In the genomic region with DNA sequence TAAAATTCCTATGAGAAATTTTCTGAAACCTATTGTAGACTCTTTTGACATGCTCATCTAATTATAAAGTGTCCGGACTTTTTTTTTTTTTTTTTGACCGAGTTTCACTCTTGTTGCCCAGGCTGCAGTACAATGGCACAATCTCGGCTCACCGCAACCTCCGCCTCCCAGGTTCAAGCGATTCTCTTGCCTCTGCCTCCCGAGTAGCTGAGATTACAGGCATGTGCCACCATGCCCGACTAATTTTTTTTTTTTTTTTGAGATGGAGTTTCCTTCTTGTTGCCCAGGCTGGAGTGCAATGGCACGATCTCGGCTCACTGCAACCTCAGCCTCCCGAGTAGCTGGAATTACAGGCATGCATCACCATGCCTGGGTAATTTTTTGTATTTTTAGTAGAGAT, we compare ENCODE assay signal across 9 cellular contexts. TPM values are rescaled to one million over a fixed set of nuclear protein-coding genes. Genes with fewer than 3 reads are reported as not detected.
DNase-seq lines count a peak whose midpoint lies in the region; ATAC-seq, FAIRE-seq and TF ChIP-seq lines count a peak whose summit lies in the region.
"Not testable (repeated sequence)": the region's sequence is repeated elsewhere in the genome, so short reads cannot be mapped to it uniquely, and the experiment has no call there.
"Had no signal": no experiment of that assay in that cellular context is flagged by ENCODE, and none has a peak within 500 bp of the region (broad histone marks: within the 10 kb centered on the region; RNA-seq: fewer than 3 reads in every experiment).

No MANE protein-coding gene starts in this region.

- peaks cover 13% of the 10 kb centered on the region for H3F3A ChIP-seq in GM23338 (replicated peaks; ENCODE audit: low read depth)
- H3F3A ChIP-seq in PC-9 (ENCODE audit: insufficient read depth, low read depth): peaks cover 11% of the 10 kb centered on the region; the same call in 1 of the 2 replicates

- H3K27ac Mint-ChIP-seq in GM23338: peak overlapping the region; percentile 59
- H3K27ac Mint-ChIP-seq in activated CD4-positive, alpha-beta T cell treated with anti-CD3 and anti-CD28 coated beads for 36 hours: peak overlapping the region; percentile 13
- peak overlapping the region; percentile 89 for H3K27ac Mint-ChIP-seq in chondrocyte (ENCODE audit: unreplicated experiment)
- peak overlapping the region; percentile 87 for H3K27ac Mint-ChIP-seq in nephron progenitor cell

- not testable (repeated sequence) for H3K9me3 ChIP-seq in A673 (ENCODE audit: low read depth, low read length, poor library complexity, severe bottlenecking); PC-9 (ENCODE audit: insufficient read depth, low read depth); HepG2 (ENCODE audit: low read length); thoracic aorta

- H3K79me2 ChIP-seq in GM23338 (replicated peaks; ENCODE audit: insufficient read depth) (peaks cover 100% of the 10 kb centered on the region), PC-9 (ENCODE audit: low read depth) (peaks cover 100% of the 10 kb centered on the region), HepG2 (ENCODE audit: insufficient read depth, low read length) (peaks cover 87% of the 10 kb centered on the region)

- H3K27me3 Mint-ChIP-seq in GM23338 (ENCODE audit: insufficient read depth, low read depth, poor library complexity); activated CD4-positive, alpha-beta T cell treated with anti-CD3 and anti-CD28 coated beads for 36 hours; chondrocyte (ENCODE audit: low read depth); nephron progenitor cell (ENCODE audit: low read depth, poor library complexity): not testable (repeated sequence)

- H2AFZ ChIP-seq in GM23338; PC-9; HepG2 (ENCODE audit: low read length): not testable (repeated sequence)

- not testable (repeated sequence) for H3K4me3 Mint-ChIP-seq in GM23338; activated CD4-positive, alpha-beta T cell treated with anti-CD3 and anti-CD28 coated beads for 36 hours; chondrocyte (ENCODE audit: unreplicated experiment); nephron progenitor cell

- peak overlapping the region; percentile 45 for H3K27ac ChIP-seq in A673 (ENCODE audit: low read depth, low read length, poor library complexity, severe bottlenecking)
- peak overlapping the region; percentile 70 for H3K27ac ChIP-seq in GM23338 (ENCODE audit: low read depth)
- H3K27ac ChIP-seq in PC-9: peak overlapping the region; percentile 51; the same call in 1 of the 2 replicates
- H3K27ac ChIP-seq in HepG2 (ENCODE audit: extremely low read length, insufficient read depth, low read length): peak overlapping the region; percentile 46
- peak overlapping the region; percentile 19 to 58 for H3K27ac ChIP-seq in thoracic aorta

- H3K9me2 ChIP-seq in GM23338 (ENCODE audit: insufficient read depth); PC-9 (ENCODE audit: insufficient read depth): not testable (repeated sequence)

- FAIRE-seq in HepG2 (lab: Jason Lieb, UNC): not testable (repeated sequence)

- not testable (repeated sequence) for TF ChIP-seq POLR2A in HepG2 (IDR thresholded peaks at IDR 0.05; ENCODE audit: insufficient read depth in 1 of 2, low read depth in 2 of 2, low read length in 2 of 2)

- H3K36me3 ChIP-seq in A673 (ENCODE audit: insufficient read depth, low read length, poor library complexity, severe bottlenecking); GM23338 (ENCODE audit: insufficient read depth); PC-9 (ENCODE audit: low read depth); HepG2 (replicated peaks in 1 of 2; ENCODE audit: control insufficient read depth in 1 of 2, insufficient read depth in 2 of 2, low read length in 2 of 2); thoracic aorta: not testable (repeated sequence)

- in situ Hi-C loops in HepG2 (cut with HindIII; ENCODE audit: extremely low pct_ligation_motif_present, low pct_unique_long_range_greater_than_20kb): not testable (repeated sequence)

- not testable (repeated sequence) for H3K9me3 Mint-ChIP-seq in GM23338; activated CD4-positive, alpha-beta T cell treated with anti-CD3 and anti-CD28 coated beads for 36 hours (ENCODE audit: low read depth); chondrocyte (ENCODE audit: low read depth)
- peaks cover 30% of the 10 kb centered on the region for H3K9me3 Mint-ChIP-seq in nephron progenitor cell

- ATAC-seq in GM23338; activated CD4-positive, alpha-beta T cell treated with anti-CD3 and anti-CD28 coated beads for 36 hours; HepG2; thoracic aorta (ENCODE audit: insufficient number of reproducible peaks, low FRiP score, low read depth): not testable (repeated sequence)

- not testable (repeated sequence) for BruUV-seq in A673 (replicated peaks; lab: Mats Ljungman, UMichigan); PC-9 (replicated peaks; lab: Mats Ljungman, UMichigan); HepG2 (replicated peaks; lab: Mats Ljungman, UMichigan)

- H3K4me1 ChIP-seq in A673 (ENCODE audit: insufficient read depth, low read length, poor library complexity, severe bottlenecking) (peaks cover 21% of the 10 kb centered on the region), GM23338 (ENCODE audit: insufficient read depth) (peaks cover 43% of the 10 kb centered on the region), PC-9 (replicated peaks; ENCODE audit: insufficient read depth) (peaks cover 10% of the 10 kb centered on the region), HepG2 (ENCODE audit: insufficient read depth, low read length) (peaks cover 75% of the 10 kb centered on the region), thoracic aorta (ENCODE audit: control insufficient read depth in 1 of 2, low read depth in 2 of 2) (peaks cover 52 to 83% of the 10 kb centered on the region in 2 donors)

- CTCF ChIA-PET in A673 (lab: Charles Lee) (interaction anchor here (0.7 kb wide), 1 partner anchor 22 kb away, joined by 5 read pairs; no protein-coding TSS in a partner anchor), PC-9 (lab: Charles Lee) (interaction anchor here (0.6 kb wide), 3 partner anchors 25 to 165 kb away, joined by 3 to 10 read pairs (median 6); no protein-coding TSS in a partner anchor)
- CTCF ChIA-PET in activated CD4-positive, alpha-beta T cell treated with anti-CD3 and anti-CD28 coated beads for 36 hours (lab: Charles Lee): interaction anchor here (0.6 to 1.5 kb wide), 3 partner anchors 22 to 26 kb away, joined by 3 to 5 read pairs (median 5); no protein-coding TSS in a partner anchor
- CTCF ChIA-PET in HepG2 (lab: Yijun Ruan, JAX; ENCODE audit: low intra/inter-chr PET ratio, low total read pairs): not testable (repeated sequence)

- H3K4me3 ChIP-seq in A673 (ENCODE audit: low read depth, low read length, poor library complexity, severe bottlenecking); GM23338; PC-9; HepG2 (replicated peaks in 1 of 3; ENCODE audit: insufficient read depth in 1 of 3, low read depth in 2 of 3, low read length in 3 of 3); thoracic aorta: not testable (repeated sequence)

- H4K20me1 ChIP-seq in GM23338 (replicated peaks; ENCODE audit: insufficient read depth): peaks cover 99% of the 10 kb centered on the region
- peaks cover 100% of the 10 kb centered on the region for H4K20me1 ChIP-seq in PC-9 (ENCODE audit: insufficient read depth)
- H4K20me1 ChIP-seq in HepG2 (ENCODE audit: insufficient read depth, low read length): peaks cover 83% of the 10 kb centered on the region

- POLR2A ChIA-PET in A673 (lab: Charles Lee; ENCODE audit: low non-redundant PET) (interaction anchor here (0.6 kb wide), 2 partner anchors 22 to 127 kb away, joined by 4 to 10 read pairs; no protein-coding TSS in a partner anchor), PC-9 (lab: Charles Lee; ENCODE audit: unreplicated experiment) (interaction anchor here (0.7 kb wide), 1 partner anchor 912 kb away, joined by 12 read pairs; no protein-coding TSS in a partner anchor), HepG2 (lab: Yijun Ruan, JAX) (interaction anchor here (0.6 kb wide), 1 partner anchor 25 kb away, joined by 3 read pairs; no protein-coding TSS in a partner anchor)
- POLR2A ChIA-PET in activated CD4-positive, alpha-beta T cell treated with anti-CD3 and anti-CD28 coated beads for 36 hours (lab: Charles Lee): interaction anchor here (0.9 kb wide), 1 partner anchor 60 kb away, joined by 9 read pairs; no protein-coding TSS in a partner anchor

- not testable (repeated sequence) for DNase-seq in A673 (ENCODE audit: low spot score); GM23338 (ENCODE audit: low spot score); PC-9; activated CD4-positive, alpha-beta T cell treated with anti-CD3 and anti-CD28 coated beads for 36 hours; chondrocyte (ENCODE audit: low spot score); HepG2 (ENCODE audit: low spot score); nephron progenitor cell; thoracic aorta (ENCODE audit: low spot score)

- H3K27me3 ChIP-seq in A673 (replicated peaks; ENCODE audit: insufficient read depth, low read depth, low read length, poor library complexity); GM23338 (ENCODE audit: insufficient read depth); PC-9 (ENCODE audit: insufficient read depth, low read depth); HepG2 (ENCODE audit: control insufficient read depth in 1 of 2, insufficient read depth in 2 of 2, low read length in 2 of 2); thoracic aorta (replicated peaks; ENCODE audit: insufficient read depth): not testable (repeated sequence)

- WGBS in HepG2 (ENCODE audit: low lambda C conversion rate): 88% methylated on average over 11 of the region's 11 CpGs

- H3K36me3 Mint-ChIP-seq in GM23338 (ENCODE audit: low read depth) (peaks cover 30% of the 10 kb centered on the region), nephron progenitor cell (ENCODE audit: low read depth) (peaks cover 84% of the 10 kb centered on the region)
- peaks cover 19% of the 10 kb centered on the region for H3K36me3 Mint-ChIP-seq in activated CD4-positive, alpha-beta T cell treated with anti-CD3 and anti-CD28 coated beads for 36 hours (ENCODE audit: low read depth)
- H3K36me3 Mint-ChIP-seq in chondrocyte (ENCODE audit: low read depth): not testable (repeated sequence)

- not testable (repeated sequence) for TF ChIP-seq RAD21 in HepG2 (CRISPR knock-in tag; IDR thresholded peaks at IDR 0.05)

- H3K9ac ChIP-seq in HepG2 (ENCODE audit: insufficient read depth, low read depth, low read length): not testable (repeated sequence)

- not testable (repeated sequence) for H3K4me2 ChIP-seq in GM23338; PC-9; HepG2 (ENCODE audit: low read depth, low read length)

- peaks cover 43% of the 10 kb centered on the region for H3K4me1 Mint-ChIP-seq in GM23338
- peaks cover 72% of the 10 kb centered on the region for H3K4me1 Mint-ChIP-seq in activated CD4-positive, alpha-beta T cell treated with anti-CD3 and anti-CD28 coated beads for 36 hours
- peaks cover 76% of the 10 kb centered on the region for H3K4me1 Mint-ChIP-seq in chondrocyte (ENCODE audit: low read depth)
- peaks cover 33% of the 10 kb centered on the region for H3K4me1 Mint-ChIP-seq in nephron progenitor cell

- TF ChIP-seq EP300 in HepG2 (IDR thresholded peaks at IDR 0.05; ENCODE audit: low read depth in 2 of 2, low read length in 2 of 2); HepG2 (CRISPR knock-in tag; IDR thresholded peaks at IDR 0.05; ENCODE audit: borderline replicate concordance): not testable (repeated sequence)

- TF ChIP-seq CTCF in A673 (conservative IDR thresholded peaks at IDR 0.05; ENCODE audit: low read depth, low read length); GM23338 (conservative IDR thresholded peaks at IDR 0.05; ENCODE audit: low read depth in 2 of 2); PC-9 (conservative IDR thresholded peaks at IDR 0.05); chondrocyte (IDR thresholded peaks at IDR 0.05); HepG2 (CRISPR knock-in tag; IDR thresholded peaks at IDR 0.05); nephron progenitor cell (IDR thresholded peaks at IDR 0.05); thoracic aorta (IDR thresholded peaks at IDR 0.05): not testable (repeated sequence)

- intact Hi-C loops in A673 (cut with micrococcal nuclease; ENCODE audit: unreplicated experiment); PC-9 (cut with micrococcal nuclease; ENCODE audit: unreplicated experiment); activated CD4-positive, alpha-beta T cell treated with anti-CD3 and anti-CD28 coated beads for 36 hours (cut with DNase I, micrococcal nuclease); HepG2 (cut with micrococcal nuclease; ENCODE audit: unreplicated experiment): not testable (repeated sequence)

RNA-seq across cellular contexts. Expression of a gene that starts 7.0 kb away (rescaled TPM):
- total RNA-seq in A673 (2021) (610 and 611 TPM in 2 replicates), PC-9 (2021) (257 and 286 TPM in 2 replicates), chondrocyte (419 to 543 TPM (median 538 TPM) in 3 replicates), HepG2 (2016; rRNA removed; fragmentation: Illumina TruSeq; extraction: Trizol) (66.2 and 76.7 TPM in 2 replicates), thoracic aorta (100 to 1,000 TPM; 169 to 200 TPM)
- total RNA-seq in GM23338 (2014; rRNA removed; shearing (Covaris generic)): 138 and 147 TPM in 2 replicates
- polyA plus RNA-seq in GM23338 (2016; fragmentation: Nextera tagmentation; extraction: Ambion mirVana) (65.4 and 78.6 TPM in 2 replicates), HepG2 (2011; rRNA removed) (327 and 345 TPM in 2 replicates)
- 100 to 1,000 TPM; 347 to 669 TPM for total RNA-seq in activated CD4-positive, alpha-beta T cell treated with anti-CD3 and anti-CD28 coated beads for 36 hours
- 98.5 and 108 TPM in 2 replicates for total RNA-seq in HepG2 (2016; cell fraction: cytosol; rRNA removed; fragmentation: Illumina TruSeq; extraction: Trizol; ENCODE audit: low read depth)
- total RNA-seq in HepG2 (2016; cell fraction: insoluble cytoplasmic fraction; rRNA removed; fragmentation: Illumina TruSeq; extraction: Trizol): 68.2 and 68.8 TPM in 2 replicates
- total RNA-seq in HepG2 (2016; cell fraction: membrane; rRNA removed; fragmentation: Illumina TruSeq; extraction: Trizol): 163 and 168 TPM in 2 replicates
- 45.2 and 49.3 TPM in 2 replicates for total RNA-seq in HepG2 (2016; cell fraction: nucleus; rRNA removed; fragmentation: Illumina TruSeq; extraction: Trizol)
- 278 and 286 TPM in 2 replicates for polyA plus RNA-seq in HepG2 (2011; cell fraction: cytosol; rRNA removed)
- 169 and 179 TPM in 2 replicates for polyA plus RNA-seq in HepG2 (2011; cell fraction: nucleus; rRNA removed)
- polyA plus RNA-seq in HepG2 (2012): 196 and 197 TPM in 2 replicates
- polyA plus RNA-seq in HepG2 (2016; cell fraction: cytosol; fragmentation: Illumina TruSeq; extraction: Trizol; ENCODE audit: low read depth): 302 and 370 TPM in 2 replicates
- polyA plus RNA-seq in HepG2 (2016; cell fraction: insoluble cytoplasmic fraction; fragmentation: Illumina TruSeq; extraction: Trizol; ENCODE audit: low read depth): 201 and 257 TPM in 2 replicates
- polyA plus RNA-seq in HepG2 (2016; cell fraction: membrane; fragmentation: Illumina TruSeq; extraction: Trizol; ENCODE audit: low read depth): 387 and 445 TPM in 2 replicates
- polyA plus RNA-seq in HepG2 (2016; cell fraction: nucleus; fragmentation: Illumina TruSeq; extraction: Trizol; ENCODE audit: insufficient read depth, low read depth): 156 and 160 TPM in 2 replicates
- polyA minus RNA-seq in HepG2 (2011; rRNA and poly(A)+ RNA removed; ENCODE audit: low replicate concordance): 349 and 450 TPM in 2 replicates
- 168 and 187 TPM in 2 replicates for polyA minus RNA-seq in HepG2 (2011; cell fraction: cytosol; rRNA and poly(A)+ RNA removed)
- 63.1 and 70.6 TPM in 2 replicates for polyA minus RNA-seq in HepG2 (2011; cell fraction: nucleus; rRNA and poly(A)+ RNA removed)

RNA-seq across cellular contexts. Expression of a gene that starts 31.2 kb away (rescaled TPM):
- 0.28 TPM in 1 of 2 replicates, not detected in the other for total RNA-seq in A673 (2021)
- 0.82 and 0.87 TPM in 2 replicates for total RNA-seq in GM23338 (2014; rRNA removed; shearing (Covaris generic))
- polyA plus RNA-seq in GM23338 (2016; fragmentation: Nextera tagmentation; extraction: Ambion mirVana): 0.42 TPM in 1 of 2 replicates, not detected in the other
- 2.1 and 3.9 TPM in 2 replicates for total RNA-seq in PC-9 (2021)
- under 1 TPM; 0.21 to 0.81 TPM for total RNA-seq in activated CD4-positive, alpha-beta T cell treated with anti-CD3 and anti-CD28 coated beads for 36 hours
- 2.1 to 2.3 TPM (median 2.1 TPM) in 3 replicates for total RNA-seq in chondrocyte
- 0.11 TPM in 1 of 2 replicates, not detected in the other for total RNA-seq in HepG2 (2016; rRNA removed; fragmentation: Illumina TruSeq; extraction: Trizol)
- total RNA-seq in HepG2 (2016; cell fraction: cytosol; rRNA removed; fragmentation: Illumina TruSeq; extraction: Trizol; ENCODE audit: low read depth): not detected in 2 replicates
- 0.13 TPM in 1 of 2 replicates, not detected in the other for total RNA-seq in HepG2 (2016; cell fraction: insoluble cytoplasmic fraction; rRNA removed; fragmentation: Illumina TruSeq; extraction: Trizol)
- total RNA-seq in HepG2 (2016; cell fraction: membrane; rRNA removed; fragmentation: Illumina TruSeq; extraction: Trizol): not detected in 2 replicates
- not detected in 2 replicates for total RNA-seq in HepG2 (2016; cell fraction: nucleus; rRNA removed; fragmentation: Illumina TruSeq; extraction: Trizol)
- polyA plus RNA-seq in HepG2 (2011; rRNA removed): 0.12 TPM in 1 of 2 replicates, not detected in the other
- not detected in 2 replicates for polyA plus RNA-seq in HepG2 (2011; cell fraction: cytosol; rRNA removed)
- 0.80 and 1.5 TPM in 2 replicates for polyA plus RNA-seq in HepG2 (2011; cell fraction: nucleus; rRNA removed)
- not detected in 2 replicates for polyA plus RNA-seq in HepG2 (2012)
- polyA plus RNA-seq in HepG2 (2016; cell fraction: cytosol; fragmentation: Illumina TruSeq; extraction: Trizol; ENCODE audit: low read depth): not detected in 2 replicates
- polyA plus RNA-seq in HepG2 (2016; cell fraction: insoluble cytoplasmic fraction; fragmentation: Illumina TruSeq; extraction: Trizol; ENCODE audit: low read depth): not detected in 2 replicates
- not detected in 2 replicates for polyA plus RNA-seq in HepG2 (2016; cell fraction: membrane; fragmentation: Illumina TruSeq; extraction: Trizol; ENCODE audit: low read depth)
- 0.38 and 0.87 TPM in 2 replicates for polyA plus RNA-seq in HepG2 (2016; cell fraction: nucleus; fragmentation: Illumina TruSeq; extraction: Trizol; ENCODE audit: insufficient read depth, low read depth)
- not detected in 2 replicates for polyA minus RNA-seq in HepG2 (2011; rRNA and poly(A)+ RNA removed; ENCODE audit: low replicate concordance)
- not detected in 2 replicates for polyA minus RNA-seq in HepG2 (2011; cell fraction: cytosol; rRNA and poly(A)+ RNA removed)
- polyA minus RNA-seq in HepG2 (2011; cell fraction: nucleus; rRNA and poly(A)+ RNA removed): 0.64 TPM in 1 of 2 replicates, not detected in the other
- total RNA-seq in thoracic aorta: not detected
- total RNA-seq: HT-29 had no signal

RNA-seq across cellular contexts. Expression of a gene that starts 35.2 kb away (rescaled TPM):
- total RNA-seq in A673 (2021): 4.1 and 10.3 TPM in 2 replicates
- 13.4 and 19.5 TPM in 2 replicates for total RNA-seq in GM23338 (2014; rRNA removed; shearing (Covaris generic))
- polyA plus RNA-seq in GM23338 (2016; fragmentation: Nextera tagmentation; extraction: Ambion mirVana): 22.0 and 25.0 TPM in 2 replicates
- total RNA-seq in PC-9 (2021): 7.4 and 8.5 TPM in 2 replicates
- total RNA-seq in activated CD4-positive, alpha-beta T cell treated with anti-CD3 and anti-CD28 coated beads for 36 hours: 1 to 10 TPM in 1 of 2 experiments, under 1 TPM in 1; 0.88 to 1.1 TPM
- 0.67 to 0.90 TPM (median 0.68 TPM) in 3 replicates for total RNA-seq in chondrocyte
- total RNA-seq in HepG2 (2016; rRNA removed; fragmentation: Illumina TruSeq; extraction: Trizol): 12.9 and 18.7 TPM in 2 replicates
- 49.1 and 56.2 TPM in 2 replicates for total RNA-seq in HepG2 (2016; cell fraction: cytosol; rRNA removed; fragmentation: Illumina TruSeq; extraction: Trizol; ENCODE audit: low read depth)
- 9.2 and 18.5 TPM in 2 replicates for total RNA-seq in HepG2 (2016; cell fraction: insoluble cytoplasmic fraction; rRNA removed; fragmentation: Illumina TruSeq; extraction: Trizol)
- total RNA-seq in HepG2 (2016; cell fraction: membrane; rRNA removed; fragmentation: Illumina TruSeq; extraction: Trizol): 52.4 and 62.3 TPM in 2 replicates
- total RNA-seq in HepG2 (2016; cell fraction: nucleus; rRNA removed; fragmentation: Illumina TruSeq; extraction: Trizol): 7.7 and 11.9 TPM in 2 replicates
- 13.2 and 15.3 TPM in 2 replicates for polyA plus RNA-seq in HepG2 (2011; rRNA removed)
- 12.8 and 25.5 TPM in 2 replicates for polyA plus RNA-seq in HepG2 (2011; cell fraction: cytosol; rRNA removed)
- 29.4 and 36.3 TPM in 2 replicates for polyA plus RNA-seq in HepG2 (2011; cell fraction: nucleus; rRNA removed)
- polyA plus RNA-seq in HepG2 (2012): 6.6 and 7.8 TPM in 2 replicates
- polyA plus RNA-seq in HepG2 (2016; cell fraction: cytosol; fragmentation: Illumina TruSeq; extraction: Trizol; ENCODE audit: low read depth): 77.9 and 88.5 TPM in 2 replicates
- 13.6 and 17.5 TPM in 2 replicates for polyA plus RNA-seq in HepG2 (2016; cell fraction: insoluble cytoplasmic fraction; fragmentation: Illumina TruSeq; extraction: Trizol; ENCODE audit: low read depth)
- 69.4 and 73.4 TPM in 2 replicates for polyA plus RNA-seq in HepG2 (2016; cell fraction: membrane; fragmentation: Illumina TruSeq; extraction: Trizol; ENCODE audit: low read depth)
- 21.1 and 21.2 TPM in 2 replicates for polyA plus RNA-seq in HepG2 (2016; cell fraction: nucleus; fragmentation: Illumina TruSeq; extraction: Trizol; ENCODE audit: insufficient read depth, low read depth)
- 1.1 and 27.0 TPM in 2 replicates for polyA minus RNA-seq in HepG2 (2011; rRNA and poly(A)+ RNA removed; ENCODE audit: low replicate concordance)
- 7.6 and 7.8 TPM in 2 replicates for polyA minus RNA-seq in HepG2 (2011; cell fraction: cytosol; rRNA and poly(A)+ RNA removed)
- polyA minus RNA-seq in HepG2 (2011; cell fraction: nucleus; rRNA and poly(A)+ RNA removed): 2.3 and 2.6 TPM in 2 replicates
- not detected for total RNA-seq in thoracic aorta

Comparison
In these comparisons a context has a peak if more than half of its experiments do, and no peak if none do; other contexts are left out.
1. H3K27ac Mint-ChIP-seq: peak in every context shown above with its lines; median percentile 89 in chondrocyte; 87 in nephron progenitor cell; 59 in GM23338; 13 in activated CD4-positive, alpha-beta T cell treated with anti-CD3 and anti-CD28 coated beads for 36 hours.